In the genomic region with DNA sequence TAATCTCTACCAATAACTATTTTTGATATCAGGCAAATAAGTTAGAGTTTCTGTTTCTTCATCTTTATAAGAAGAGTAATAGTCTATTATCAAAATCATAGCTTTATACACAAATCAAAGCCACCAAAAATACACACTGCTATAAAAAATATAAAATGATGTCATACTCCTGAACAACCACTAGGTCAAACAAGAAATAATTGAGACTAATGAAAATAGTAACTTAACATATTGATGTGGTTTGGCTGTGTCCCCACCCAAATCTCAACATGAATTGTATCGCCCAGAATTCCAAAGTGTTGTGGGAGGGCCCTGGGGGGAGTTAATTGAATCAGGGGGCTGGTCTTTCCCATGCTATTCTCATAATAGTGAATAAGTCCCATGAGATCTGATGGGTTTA, we compare ENCODE assay signal across 20 cellular contexts.
DNase-seq lines count a peak whose midpoint lies in the region; ATAC-seq and TF ChIP-seq lines count a peak whose summit lies in the region.
"Had no signal": no experiment of that assay in that cellular context is flagged by ENCODE, and none has a peak within 500 bp of the region (broad histone marks: within the 10 kb centered on the region; RNA-seq: fewer than 3 reads in every experiment).

No MANE protein-coding gene starts in this region.

- no peaks in the 10 kb centered on the region for H3K27me3 Mint-ChIP-seq in chondrocyte (ENCODE audit: low read depth)
- H3K27me3 Mint-ChIP-seq in glutamatergic neuron (ENCODE audit: unreplicated experiment), result no peaks in the 10 kb centered on the region
- H3K27me3 Mint-ChIP-seq in activated naive CD4-positive, alpha-beta T cell treated with anti-CD3 and anti-CD28 coated beads, Interleukin-2, amount 10 ng/mL, durations not matched to agents 7 days and 5 days, result no peaks in the 10 kb centered on the region
- H3K27me3 Mint-ChIP-seq in natural killer cell treated with Interleukin-12 subunit alpha and Interleukin-12 subunit beta and Interleukin-15 and Interleukin-18, amount 100 ng/mL, for 72 hours, result no peaks in the 10 kb centered on the region
- H3K27me3 Mint-ChIP-seq: CD4-positive, CD25-positive, alpha-beta regulatory T cell had no signal

- H3K36me3 ChIP-seq in SK-N-SH (replicated peaks in 1 of 2; ENCODE audit: control insufficient read depth in 1 of 2, insufficient read depth in 2 of 2, low read length in 1 of 2), result no peaks in the 10 kb centered on the region

- no peak for ATAC-seq in SK-N-SH treated with all-trans-retinoic acid at 6 μM for 48 hours
- ATAC-seq in natural killer cell treated with Interleukin-12 subunit alpha and Interleukin-12 subunit beta and Interleukin-15 and Interleukin-18, amount 100 ng/mL, for 72 hours, result no peak
- ATAC-seq: K562, Panc1 had no signal

- no peak for TF ChIP-seq EP300 in SK-N-SH (IDR thresholded peaks at IDR 0.05; ENCODE audit: borderline replicate concordance in 1 of 2, low read depth in 1 of 2, low read length in 1 of 2)

- no peaks in the 10 kb centered on the region for H4K20me1 ChIP-seq in SK-N-SH (ENCODE audit: insufficient read depth)

- WGBS in SK-N-SH (ENCODE audit: low lambda C conversion rate), result 73% methylated on average over 1 of the region's 1 CpG

- H3K9ac ChIP-seq in SK-N-SH, result no peak overlapping the region

- no peaks in the 10 kb centered on the region for H3F3A ChIP-seq in SK-N-SH (replicated peaks; ENCODE audit: insufficient read depth)

- H3K4me3 Mint-ChIP-seq in chondrocyte (ENCODE audit: unreplicated experiment), result no peak overlapping the region
- no peak overlapping the region for H3K4me3 Mint-ChIP-seq in glutamatergic neuron (ENCODE audit: unreplicated experiment)
- no peak overlapping the region for H3K4me3 Mint-ChIP-seq in activated naive CD4-positive, alpha-beta T cell treated with anti-CD3 and anti-CD28 coated beads, Interleukin-2, amount 10 ng/mL, durations not matched to agents 7 days and 5 days
- H3K4me3 Mint-ChIP-seq in natural killer cell treated with Interleukin-12 subunit alpha and Interleukin-12 subunit beta and Interleukin-15 and Interleukin-18, amount 100 ng/mL, for 72 hours, result no peak overlapping the region
- H3K4me3 Mint-ChIP-seq: CD4-positive, CD25-positive, alpha-beta regulatory T cell had no signal

- no peak for TF ChIP-seq RAD21 in SK-N-SH (IDR thresholded peaks at IDR 0.05; ENCODE audit: low read length)

- no peak overlapping the region for H3K4me3 ChIP-seq in SK-N-SH (ENCODE audit: low read depth in 2 of 2, low read length in 1 of 2)
- H3K4me3 ChIP-seq: K562 had no signal

- H3K9me2 ChIP-seq in SK-N-SH, result no peaks in the 10 kb centered on the region

- H3K27ac Mint-ChIP-seq in chondrocyte (ENCODE audit: unreplicated experiment) (no peak overlapping the region), glutamatergic neuron (ENCODE audit: unreplicated experiment) (no peak overlapping the region)
- H3K27ac Mint-ChIP-seq in activated naive CD4-positive, alpha-beta T cell treated with anti-CD3 and anti-CD28 coated beads, Interleukin-2, amount 10 ng/mL, durations not matched to agents 7 days and 5 days, result no peak overlapping the region
- H3K27ac Mint-ChIP-seq in natural killer cell treated with Interleukin-12 subunit alpha and Interleukin-12 subunit beta and Interleukin-15 and Interleukin-18, amount 100 ng/mL, for 72 hours, result no peak overlapping the region
- H3K27ac Mint-ChIP-seq: CD4-positive, CD25-positive, alpha-beta regulatory T cell had no signal

- no peaks in the 10 kb centered on the region for H3K79me2 ChIP-seq in SK-N-SH (ENCODE audit: insufficient read depth)

- POLR2A ChIA-PET in SK-N-SH (lab: Yijun Ruan, JAX), result no interaction called here

- CTCF ChIA-PET in SK-N-SH (lab: Yijun Ruan, JAX), result no interaction called here
- CTCF ChIA-PET in activated naive CD4-positive, alpha-beta T cell treated with anti-CD3 and anti-CD28 coated beads, Interleukin-2, amount 10 ng/mL, durations not matched to agents 7 days and 5 days (lab: Charles Lee), result no interaction called here

- H3K36me3 Mint-ChIP-seq in chondrocyte (ENCODE audit: low read depth) (peaks cover 3% of the 10 kb centered on the region), glutamatergic neuron (ENCODE audit: unreplicated experiment) (peaks cover 18% of the 10 kb centered on the region)
- no peaks in the 10 kb centered on the region for H3K36me3 Mint-ChIP-seq in activated naive CD4-positive, alpha-beta T cell treated with anti-CD3 and anti-CD28 coated beads, Interleukin-2, amount 10 ng/mL, durations not matched to agents 7 days and 5 days
- no peaks in the 10 kb centered on the region for H3K36me3 Mint-ChIP-seq in natural killer cell treated with Interleukin-12 subunit alpha and Interleukin-12 subunit beta and Interleukin-15 and Interleukin-18, amount 100 ng/mL, for 72 hours
- H3K36me3 Mint-ChIP-seq: CD4-positive, CD25-positive, alpha-beta regulatory T cell had no signal

- TF ChIP-seq CTCF in SK-N-SH (IDR thresholded peaks at IDR 0.05) (peak; percentile 19; the same call in 1 of the 2 replicates), chondrocyte (IDR thresholded peaks at IDR 0.05) (peak; percentile 42), glutamatergic neuron (IDR thresholded peaks at IDR 0.05; ENCODE audit: partially characterized antibody, unreplicated experiment) (peak; percentile 66)

- no peak overlapping the region for H3K4me2 ChIP-seq in SK-N-SH

- no peak overlapping the region for H3K27ac ChIP-seq in SK-N-SH (ENCODE audit: low read depth in 2 of 2, low read length in 1 of 2)

- no peak overlapping the region for H2AFZ ChIP-seq in SK-N-SH (ENCODE audit: low read depth)

- H3K9me3 Mint-ChIP-seq in chondrocyte (ENCODE audit: low read depth), result peaks cover 30% of the 10 kb centered on the region
- peaks cover 1% of the 10 kb centered on the region for H3K9me3 Mint-ChIP-seq in glutamatergic neuron (ENCODE audit: unreplicated experiment)
- peaks cover 11% of the 10 kb centered on the region for H3K9me3 Mint-ChIP-seq in activated naive CD4-positive, alpha-beta T cell treated with anti-CD3 and anti-CD28 coated beads, Interleukin-2, amount 10 ng/mL, durations not matched to agents 7 days and 5 days
- peaks cover 12% of the 10 kb centered on the region for H3K9me3 Mint-ChIP-seq in natural killer cell treated with Interleukin-12 subunit alpha and Interleukin-12 subunit beta and Interleukin-15 and Interleukin-18, amount 100 ng/mL, for 72 hours

- H3K9me3 ChIP-seq in SK-N-SH, result no peaks in the 10 kb centered on the region

- DNase-seq in SK-N-SH (no peak), chondrocyte (ENCODE audit: low spot score) (no peak), glutamatergic neuron (no peak), RKO (ENCODE audit: low spot score) (no peak), NCI-H1417 (lab: John Stamatoyannopoulos, UW) (no peak)
- no peak for DNase-seq in activated naive CD4-positive, alpha-beta T cell treated with anti-CD3 and anti-CD28 coated beads, Interleukin-2, amount 10 ng/mL, durations not matched to agents 7 days and 5 days
- no peak for DNase-seq in natural killer cell treated with Interleukin-12 subunit alpha and Interleukin-12 subunit beta and Interleukin-15 and Interleukin-18, amount 100 ng/mL, for 72 hours (ENCODE audit: low spot score)
- DNase-seq: 8988T; ACHN; CD4-positive, CD25-positive, alpha-beta regulatory T cell; DMS153; HCEC 1CT; MV-4-11; NCI-H1105 treated with DMSO at 0.1 percent for 48 hours; NCI-H2029; NCI-H526 treated with DMSO at 0.1 percent for 48 hours; SHP77 treated with DMSO at 0.1 percent for 48 hours had no signal

- H3K4me1 Mint-ChIP-seq in chondrocyte (ENCODE audit: low read depth), result no peaks in the 10 kb centered on the region
- no peaks in the 10 kb centered on the region for H3K4me1 Mint-ChIP-seq in glutamatergic neuron (ENCODE audit: low read depth, unreplicated experiment)
- no peaks in the 10 kb centered on the region for H3K4me1 Mint-ChIP-seq in activated naive CD4-positive, alpha-beta T cell treated with anti-CD3 and anti-CD28 coated beads, Interleukin-2, amount 10 ng/mL, durations not matched to agents 7 days and 5 days
- no peaks in the 10 kb centered on the region for H3K4me1 Mint-ChIP-seq in natural killer cell treated with Interleukin-12 subunit alpha and Interleukin-12 subunit beta and Interleukin-15 and Interleukin-18, amount 100 ng/mL, for 72 hours (ENCODE audit: low read depth in 2 of 2)
- H3K4me1 Mint-ChIP-seq: CD4-positive, CD25-positive, alpha-beta regulatory T cell had no signal

- H3K4me1 ChIP-seq in SK-N-SH (ENCODE audit: control insufficient read depth in 1 of 2, insufficient read depth in 2 of 2, low read depth in 1 of 2, low read length in 1 of 2), result no peaks in the 10 kb centered on the region

- H3K27me3 ChIP-seq in SK-N-SH (ENCODE audit: insufficient read depth), result no peaks in the 10 kb centered on the region

TF ChIP-seq in SK-N-SH, 30 proteins besides CTCF, POLR2A, EP300 and RAD21 (continues in another document):
- TF ChIP-seq RFX5 (IDR thresholded peaks at IDR 0.05; ENCODE audit: low read length), result no peak

TF ChIP-seq in SK-N-SH treated with all-trans-retinoic acid at 6 μM for 48 hours, 23 proteins besides CTCF, POLR2A, EP300 and RAD21 (continues in another document):
- TF ChIP-seq, protein P1, sequence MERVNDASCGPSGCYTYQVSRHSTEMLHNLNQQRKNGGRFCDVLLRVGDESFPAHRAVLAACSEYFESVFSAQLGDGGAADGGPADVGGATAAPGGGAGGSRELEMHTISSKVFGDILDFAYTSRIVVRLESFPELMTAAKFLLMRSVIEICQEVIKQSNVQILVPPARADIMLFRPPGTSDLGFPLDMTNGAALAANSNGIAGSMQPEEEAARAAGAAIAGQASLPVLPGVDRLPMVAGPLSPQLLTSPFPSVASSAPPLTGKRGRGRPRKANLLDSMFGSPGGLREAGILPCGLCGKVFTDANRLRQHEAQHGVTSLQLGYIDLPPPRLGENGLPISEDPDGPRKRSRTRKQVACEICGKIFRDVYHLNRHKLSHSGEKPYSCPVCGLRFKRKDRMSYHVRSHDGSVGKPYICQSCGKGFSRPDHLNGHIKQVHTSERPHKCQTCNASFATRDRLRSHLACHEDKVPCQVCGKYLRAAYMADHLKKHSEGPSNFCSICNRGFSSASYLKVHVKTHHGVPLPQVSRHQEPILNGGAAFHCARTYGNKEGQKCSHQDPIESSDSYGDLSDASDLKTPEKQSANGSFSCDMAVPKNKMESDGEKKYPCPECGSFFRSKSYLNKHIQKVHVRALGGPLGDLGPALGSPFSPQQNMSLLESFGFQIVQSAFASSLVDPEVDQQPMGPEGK (CRISPR knock-in tag; IDR thresholded peaks at IDR 0.05; ENCODE audit: borderline replicate concordance), result no peak
- TF ChIP-seq ARNTL (CRISPR knock-in tag; IDR thresholded peaks at IDR 0.05; ENCODE audit: borderline replicate concordance, low read depth), result no peak
- TF ChIP-seq, protein P2, sequence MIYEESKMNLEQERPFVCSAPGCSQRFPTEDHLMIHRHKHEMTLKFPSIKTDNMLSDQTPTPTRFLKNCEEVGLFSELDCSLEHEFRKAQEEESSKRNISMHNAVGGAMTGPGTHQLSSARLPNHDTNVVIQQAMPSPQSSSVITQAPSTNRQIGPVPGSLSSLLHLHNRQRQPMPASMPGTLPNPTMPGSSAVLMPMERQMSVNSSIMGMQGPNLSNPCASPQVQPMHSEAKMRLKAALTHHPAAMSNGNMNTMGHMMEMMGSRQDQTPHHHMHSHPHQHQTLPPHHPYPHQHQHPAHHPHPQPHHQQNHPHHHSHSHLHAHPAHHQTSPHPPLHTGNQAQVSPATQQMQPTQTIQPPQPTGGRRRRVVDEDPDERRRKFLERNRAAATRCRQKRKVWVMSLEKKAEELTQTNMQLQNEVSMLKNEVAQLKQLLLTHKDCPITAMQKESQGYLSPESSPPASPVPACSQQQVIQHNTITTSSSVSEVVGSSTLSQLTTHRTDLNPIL (CRISPR knock-in tag; IDR thresholded peaks at IDR 0.05; ENCODE audit: low read depth), result no peak
